10 cellular contexts compared by ENCODE assay signal in the genomic region with DNA sequence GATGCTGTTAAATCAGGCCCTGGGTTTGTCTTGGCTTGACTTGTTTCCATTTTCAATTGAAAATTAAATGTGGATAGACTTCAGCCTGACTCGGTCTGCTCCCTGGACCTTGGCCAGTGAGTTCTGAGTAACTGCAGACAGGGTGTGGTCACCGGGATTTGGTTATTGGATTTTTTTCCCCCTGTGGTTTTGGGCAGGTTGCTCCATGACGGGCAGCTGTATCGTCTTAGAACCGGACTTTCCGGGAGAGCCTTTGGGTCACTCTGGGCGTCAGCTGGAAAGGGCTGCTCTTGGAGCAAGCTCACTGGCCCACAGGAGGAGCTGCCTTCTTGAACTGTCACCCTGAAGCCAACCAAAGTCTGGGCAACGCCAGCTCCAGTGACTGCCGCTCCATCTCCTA.
DNase-seq lines count a peak whose midpoint lies in the region; ATAC-seq and TF ChIP-seq lines count a peak whose summit lies in the region.
"Had no signal": no experiment of that assay in that cellular context is flagged by ENCODE, and none has a peak within 500 bp of the region (broad histone marks: within the 10 kb centered on the region; RNA-seq: fewer than 3 reads in every experiment).

No MANE protein-coding gene starts in this region.

- H3K27ac ChIP-seq in tibial artery: no peak overlapping the region
- H3K27ac ChIP-seq: esophagus muscularis mucosa, upper lobe of left lung had no signal

- H3K36me3 ChIP-seq in tibial artery: no peaks in the 10 kb centered on the region
- H3K36me3 ChIP-seq: esophagus muscularis mucosa, upper lobe of left lung had no signal

- intact Hi-C loops in tibial artery (cut with DNase I; ENCODE audit: low total_unique reads): no loop called here

- DNase-seq in HFF-Myc (ENCODE audit: extremely low read depth, low read depth) (peak; percentile 46), astrocyte of the cerebellum (ENCODE audit: low read depth) (peak; percentile 34), glomerular visceral epithelial cell (ENCODE audit: extremely low spot score) (peak; percentile 86), tibial artery (peak; percentile 66 to 70), NCI-H774 (lab: John Stamatoyannopoulos, UW) (no peak)
- DNase-seq: NCI-H187, upper lobe of left lung had no signal

- peaks cover 0 to 14% (median 0%) of the 10 kb centered on the region in 4 donors for H3K4me1 ChIP-seq in tibial artery

- H3K9me3 ChIP-seq in tibial artery: no peaks in the 10 kb centered on the region
- H3K9me3 ChIP-seq: esophagus muscularis mucosa, upper lobe of left lung had no signal

- TF ChIP-seq CTCF in HFF-Myc (IDR thresholded peaks at IDR 0.05; ENCODE audit: low read depth, low read length, missing control alignments) (no peak), astrocyte of the cerebellum (IDR thresholded peaks at IDR 0.05; ENCODE audit: low read depth, low read length, missing control alignments) (no peak), tibial artery (IDR thresholded peaks at IDR 0.05) (no peak)

- peaks cover 0 to 5% of the 10 kb centered on the region in 2 donors for H3K27me3 ChIP-seq in tibial artery
- H3K27me3 ChIP-seq: upper lobe of left lung had no signal

- no peak for ATAC-seq in GM18520 (IDR thresholded peaks at IDR 0.05; ENCODE audit: unreplicated experiment)
- ATAC-seq in GM19351 (IDR thresholded peaks at IDR 0.05; ENCODE audit: unreplicated experiment): no peak

- in situ Hi-C loops in astrocyte of the cerebellum (cut with HindIII; ENCODE audit: low sequenced_read_pairs): no loop called here

- no peak overlapping the region for H3K4me3 ChIP-seq in HFF-Myc (replicated peaks; ENCODE audit: low read depth, low read length)
- no peak overlapping the region for H3K4me3 ChIP-seq in astrocyte of the cerebellum (ENCODE audit: low read depth, low read length)
- H3K4me3 ChIP-seq in tibial artery: no peak overlapping the region
- H3K4me3 ChIP-seq: esophagus muscularis mucosa, upper lobe of left lung had no signal
